Comparison of ENCODE assay signal across 8 cellular contexts in the genomic region with DNA sequence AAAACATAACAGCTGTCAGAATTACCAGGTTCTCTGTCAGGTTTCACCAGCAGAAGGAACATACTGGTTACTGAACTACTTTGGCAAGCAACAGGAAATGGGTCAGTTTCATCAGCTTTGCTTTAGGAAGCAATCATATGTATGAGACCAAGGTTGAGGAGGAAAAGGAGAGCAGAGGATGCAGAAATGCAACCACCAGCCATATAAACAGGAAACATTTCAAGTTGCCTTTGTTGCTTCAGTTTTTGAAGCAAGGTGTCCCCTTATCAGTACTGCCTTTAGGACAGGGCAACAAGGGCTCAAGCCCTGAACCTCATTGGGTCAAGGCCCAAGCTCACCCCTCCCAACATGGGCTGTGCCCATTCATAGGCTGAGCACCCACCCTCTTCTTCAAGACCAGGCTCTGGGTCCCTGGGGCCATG. TPM values are rescaled to one million over a fixed set of nuclear protein-coding genes. Genes with fewer than 3 reads are reported as not detected.
A peak's percentile ranks its signal among the peaks of the same experiment; 100 is the strongest.
DNase-seq lines count a peak whose midpoint lies in the region; ATAC-seq, FAIRE-seq and TF ChIP-seq lines count a peak whose summit lies in the region.

No MANE protein-coding gene starts in this region.

- peak overlapping the region in 10 of 11 experiments; percentile 37 to 85 (median 72); a peak in 21 of 22 replicates for H3K27ac ChIP-seq in BLaER1 treated with 17β-estradiol and CSF1 and Interleukin-3, amounts not matched to agents 10 nM and 100 nM
- H3K27ac ChIP-seq in colonic mucosa (peak overlapping the region; percentile 38), sigmoid colon (no peak overlapping the region), thyroid gland (no peak overlapping the region)

- DNase-seq in colonic mucosa: no peak
- no peak for DNase-seq in D721Med (ENCODE audit: insufficient read length, low spot score)
- DNase-seq in sigmoid colon: no peak
- DNase-seq in thyroid gland: no peak
- no peak for DNase-seq in hepatic stellate cell (ENCODE audit: low spot score)

- peaks cover 0 to 86% (median 65%) of the 10 kb centered on the region in 11 experiments; a peak in 21 of 22 replicates for H3K36me3 ChIP-seq in BLaER1 treated with 17β-estradiol and CSF1 and Interleukin-3, amounts not matched to agents 10 nM and 100 nM
- H3K36me3 ChIP-seq in colonic mucosa (no peaks in the 10 kb centered on the region), sigmoid colon (no peaks in the 10 kb centered on the region), thyroid gland (no peaks in the 10 kb centered on the region)

- H3K4me2 ChIP-seq in BLaER1 treated with 17β-estradiol and CSF1 and Interleukin-3, amounts not matched to agents 10 nM and 100 nM: peak overlapping the region; percentile 76 to 98 (median 91)

- peaks cover 0 to 8% (median 0%) of the 10 kb centered on the region in 11 experiments; a peak in 3 of 22 replicates for H3K9me3 ChIP-seq in BLaER1 treated with 17β-estradiol and CSF1 and Interleukin-3, amounts not matched to agents 10 nM and 100 nM (replicated peaks in 1 of 11)
- H3K9me3 ChIP-seq in colonic mucosa (no peaks in the 10 kb centered on the region), sigmoid colon (no peaks in the 10 kb centered on the region), thyroid gland (no peaks in the 10 kb centered on the region)

- H3K4me3 ChIP-seq in BLaER1 treated with 17β-estradiol and CSF1 and Interleukin-3, amounts not matched to agents 10 nM and 100 nM: peak overlapping the region in 4 of 10 experiments; percentile 4 to 51 (median 25); a peak in 7 of 20 replicates
- H3K4me3 ChIP-seq in colonic mucosa (no peak overlapping the region), sigmoid colon (no peak overlapping the region), thyroid gland (replicated peaks in 1 of 3) (no peak overlapping the region)

- peaks cover 59 to 100% (median 96%) of the 10 kb centered on the region in 11 experiments for H4K20me1 ChIP-seq in BLaER1 treated with 17β-estradiol and CSF1 and Interleukin-3, amounts not matched to agents 10 nM and 100 nM

- no peak for TF ChIP-seq CTCF in colonic mucosa (IDR thresholded peaks at IDR 0.05)
- TF ChIP-seq CTCF in D721Med (IDR thresholded peaks at IDR 0.05; ENCODE audit: insufficient read depth, missing control alignments): no peak
- no peak for TF ChIP-seq CTCF in sigmoid colon (IDR thresholded peaks at IDR 0.05)
- TF ChIP-seq CTCF in thyroid gland (IDR thresholded peaks at IDR 0.05): no peak

- no peaks in the 10 kb centered on the region for H3K27me3 ChIP-seq in BLaER1 treated with 17β-estradiol and CSF1 and Interleukin-3, amounts not matched to agents 10 nM and 100 nM
- no peaks in the 10 kb centered on the region for H3K27me3 ChIP-seq in colonic mucosa
- H3K27me3 ChIP-seq in sigmoid colon: no peaks in the 10 kb centered on the region
- no peaks in the 10 kb centered on the region for H3K27me3 ChIP-seq in thyroid gland

- TF ChIP-seq POLR2A in sigmoid colon (IDR thresholded peaks at IDR 0.05) (no peak), thyroid gland (IDR thresholded peaks at IDR 0.05) (no peak)

- peaks cover 65 to 98% (median 83%) of the 10 kb centered on the region in 10 experiments for H3K4me1 ChIP-seq in BLaER1 treated with 17β-estradiol and CSF1 and Interleukin-3, amounts not matched to agents 10 nM and 100 nM
- no peaks in the 10 kb centered on the region for H3K4me1 ChIP-seq in colonic mucosa
- H3K4me1 ChIP-seq in sigmoid colon: peaks cover 0 to 14% (median 4%) of the 10 kb centered on the region in 4 donors
- H3K4me1 ChIP-seq in thyroid gland: peaks cover 0 to 27% of the 10 kb centered on the region in 2 donors

- FAIRE-seq in D721Med (lab: Jason Lieb, UNC): no peak

- peak; percentile 90 for ATAC-seq in GM19351 (IDR thresholded peaks at IDR 0.05; ENCODE audit: unreplicated experiment)
- ATAC-seq in HG03280 (IDR thresholded peaks at IDR 0.05; ENCODE audit: unreplicated experiment): peak; percentile 77

- TF ChIP-seq EP300 in sigmoid colon (IDR thresholded peaks at IDR 0.05): no peak

- intact Hi-C loops in colonic mucosa (cut with DNase I): no loop called here
- intact Hi-C loops in sigmoid colon (cut with DNase I): no loop called here
- intact Hi-C loops in thyroid gland (cut with DNase I): no loop called here

- peak overlapping the region in 9 of 11 experiments; percentile 35 to 68 (median 51); a peak in 15 of 22 replicates for H3K9ac ChIP-seq in BLaER1 treated with 17β-estradiol and CSF1 and Interleukin-3, amounts not matched to agents 10 nM and 100 nM
- peak overlapping the region in 1 of 2 donors; percentile 24 for H3K9ac ChIP-seq in colonic mucosa (ENCODE audit: low read depth in 2 of 2, low read length in 2 of 2)

RNA-seq across cellular contexts. Expression of a gene that starts 10.2 kb away (rescaled TPM):
- total RNA-seq in colonic mucosa (10 to 100 TPM; 25.3 to 28.4 TPM), sigmoid colon (10 to 100 TPM in 1 of 4 donors, 1 to 10 TPM in 3; 7.8 to 11.6 (median 8.8) TPM), thyroid gland (10 to 100 TPM; 31.3 to 58.5 (median 41.0) TPM)
- polyA plus RNA-seq in sigmoid colon: 10 to 100 TPM in 1 of 3 donors, 1 to 10 TPM in 2; 2.4 to 15.7 (median 7.6) TPM

Comparison
In these comparisons a context has a peak if more than half of its experiments do, and no peak if none do; other contexts are left out.
1. H3K27ac ChIP-seq: peak in BLaER1 treated with 17β-estradiol and CSF1 and Interleukin-3, amounts not matched to agents 10 nM and 100 nM (10 of 11) and colonic mucosa (single experiment); none in sigmoid colon (0 of 4) and thyroid gland (0 of 3).